Comparison of ENCODE assay signal across 8 cellular contexts in the genomic region with DNA sequence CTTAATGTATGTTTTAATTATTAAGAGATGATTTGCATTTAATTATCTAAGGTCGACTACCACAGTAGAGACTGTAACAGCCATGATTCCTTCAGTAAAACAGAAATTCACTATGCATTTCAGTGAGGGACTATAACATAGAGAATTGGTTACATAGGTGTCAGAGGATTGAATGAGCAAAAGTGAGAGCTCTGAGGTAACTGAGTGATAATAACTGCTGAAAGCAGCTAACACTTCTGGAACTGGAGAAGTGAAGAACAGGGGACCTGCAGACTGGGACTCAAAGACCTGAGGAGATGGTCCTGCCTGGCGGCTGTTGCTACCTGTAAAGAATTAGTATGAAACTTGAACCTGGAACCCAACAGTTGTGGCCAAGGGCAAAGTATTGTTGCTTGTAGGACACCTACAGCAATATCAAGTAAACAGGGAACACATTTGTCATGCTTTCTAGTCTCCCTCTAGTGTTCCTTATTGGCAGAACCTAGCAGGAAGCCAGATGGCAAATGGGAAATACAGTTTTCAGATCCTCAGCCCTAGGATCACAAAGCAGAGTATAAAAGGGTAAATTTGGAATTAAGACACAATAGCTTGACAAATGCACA.
A peak's percentile ranks its signal among the peaks of the same experiment; 100 is the strongest.
DNase-seq lines count a peak whose midpoint lies in the region; ATAC-seq and TF ChIP-seq lines count a peak whose summit lies in the region.

No MANE protein-coding gene starts in this region.

- no peak overlapping the region for H3K27ac ChIP-seq in A673 (ENCODE audit: low read depth, low read length, poor library complexity, severe bottlenecking)

- DNase-seq in A673 (ENCODE audit: low spot score) (peak; percentile 65), NCI-H146 (lab: John Stamatoyannopoulos, UW) (peak; percentile 30), WTC11 (ENCODE audit: low spot score) (no peak), iris pigment epithelial cell (ENCODE audit: low read depth) (peak; percentile 46), SKM-1 treated with dmso at 0.1 percent for 144 hours (lab: John Stamatoyannopoulos, UW; ENCODE audit: unreplicated experiment) (no peak)
- DNase-seq in activated CD4-positive, alpha-beta T cell treated with anti-CD3 and anti-CD28 coated beads for 1 hour, result no peak

- no peaks in the 10 kb centered on the region for H3K36me3 Mint-ChIP-seq in WTC11

- H3K27ac Mint-ChIP-seq in WTC11, result peak overlapping the region; percentile 26; the same call in 1 of the 2 replicates

- no peaks in the 10 kb centered on the region for H3K27me3 ChIP-seq in A673 (replicated peaks; ENCODE audit: insufficient read depth, low read depth, low read length, poor library complexity)

- no peak overlapping the region for H3K4me3 Mint-ChIP-seq in WTC11

- CTCF ChIA-PET in A673 (lab: Charles Lee) (no interaction called here), WTC11 (lab: Charles Lee) (interaction anchor here (0.8 to 1.0 kb wide), 6 partner anchors 9 to 214 kb away, joined by 3 to 6 read pairs (median 4); no protein-coding TSS in a partner anchor)

- ATAC-seq in HG02798 (IDR thresholded peaks at IDR 0.05; ENCODE audit: poor library complexity, unreplicated experiment) (peak; percentile 80), WTC11 (peak; percentile 94)

- H3K4me1 Mint-ChIP-seq in WTC11, result peaks cover 14% of the 10 kb centered on the region

- no TSS peak for BruUV-seq in A673 (replicated peaks; lab: Mats Ljungman, UMichigan)

- no peaks in the 10 kb centered on the region for H3K36me3 ChIP-seq in A673 (ENCODE audit: insufficient read depth, low read length, poor library complexity, severe bottlenecking)

- no peaks in the 10 kb centered on the region for H3K9me3 Mint-ChIP-seq in WTC11

- H3K27me3 Mint-ChIP-seq in WTC11 (ENCODE audit: low read depth), result no peaks in the 10 kb centered on the region

- no peak overlapping the region for H3K4me3 ChIP-seq in A673 (ENCODE audit: low read depth, low read length, poor library complexity, severe bottlenecking)

- POLR2A ChIA-PET in A673 (lab: Charles Lee; ENCODE audit: low non-redundant PET), result no interaction called here
- POLR2A ChIA-PET in WTC11 (lab: Charles Lee), result no interaction called here

- peak; percentile 67 for TF ChIP-seq CTCF in A673 (conservative IDR thresholded peaks at IDR 0.05; ENCODE audit: low read depth, low read length)
- TF ChIP-seq CTCF in GM12873 (IDR thresholded peaks at IDR 0.05; ENCODE audit: insufficient read depth, low read depth, low read length, missing control alignments), result peak; percentile 52
- TF ChIP-seq CTCF in WTC11 (IDR thresholded peaks at IDR 0.05), result no peak

- peaks cover 8% of the 10 kb centered on the region for H3K4me1 ChIP-seq in A673 (ENCODE audit: insufficient read depth, low read length, poor library complexity, severe bottlenecking)

- intact Hi-C loops in A673 (cut with micrococcal nuclease; ENCODE audit: unreplicated experiment), result loop anchor here (5.0 kb wide), 1 partner anchor 193 kb away; no protein-coding TSS in a partner anchor

- H3K9me3 ChIP-seq in A673 (ENCODE audit: low read depth, low read length, poor library complexity, severe bottlenecking), result no peaks in the 10 kb centered on the region

TF ChIP-seq in WTC11, 78 proteins besides CTCF, POLR2A, EP300 and RAD21:
- no peak for TF ChIP-seq FOXP1 (CRISPR knock-in tag; IDR thresholded peaks at IDR 0.05; ENCODE audit: borderline replicate concordance)
- no peak for TF ChIP-seq GTF2I (CRISPR knock-in tag; conservative IDR thresholded peaks at IDR 0.05)
- no peak for TF ChIP-seq ATF1 (CRISPR knock-in tag; IDR thresholded peaks at IDR 0.05)
- TF ChIP-seq ERG (CRISPR knock-in tag; IDR thresholded peaks at IDR 0.05), result no peak
- no peak for TF ChIP-seq JUN (CRISPR knock-in tag; IDR thresholded peaks at IDR 0.05)
- TF ChIP-seq FOXK1 (CRISPR knock-in tag; IDR thresholded peaks at IDR 0.05), result no peak
- TF ChIP-seq TP53 (CRISPR knock-in tag; IDR thresholded peaks at IDR 0.05), result no peak

Comparison
In these comparisons a context has a peak if more than half of its experiments do, and no peak if none do; other contexts are left out.
1. DNase-seq: peak in A673 (single experiment), NCI-H146 (single experiment) and iris pigment epithelial cell (single experiment); none in WTC11 (single experiment), SKM-1 treated with dmso at 0.1 percent for 144 hours (single experiment) and activated CD4-positive, alpha-beta T cell treated with anti-CD3 and anti-CD28 coated beads for 1 hour (single experiment).